ENCODE assay signal across 11 cellular contexts in genomic region chr10:79391231-79392019, GRCh38. TPM values are rescaled to one million over a fixed set of nuclear protein-coding genes. Genes with fewer than 3 reads are reported as not detected.
DNase-seq lines count a peak whose midpoint lies in the region; ATAC-seq and TF ChIP-seq lines count a peak whose summit lies in the region.
"Had no signal": no experiment of that assay in that cellular context is flagged by ENCODE, and none has a peak within 500 bp of the region (broad histone marks: within the 10 kb centered on the region; RNA-seq: fewer than 3 reads in every experiment).

No MANE protein-coding gene starts in this region.

- no peak overlapping the region for H3K9ac ChIP-seq in neural progenitor cell

- H3K27me3 ChIP-seq in esophagus muscularis mucosa (no peaks in the 10 kb centered on the region), neural progenitor cell (no peaks in the 10 kb centered on the region)

- peak overlapping the region; percentile 53 for H3K27ac Mint-ChIP-seq in neural progenitor cell
- H3K27ac Mint-ChIP-seq: activated naive CD4-positive, alpha-beta T cell treated with anti-CD3 and anti-CD28 coated beads, Interleukin-2, amount 50 U/mL, for 24 hours had no signal

- H3K9me3 ChIP-seq in esophagus muscularis mucosa, result no peaks in the 10 kb centered on the region
- no peaks in the 10 kb centered on the region for H3K9me3 ChIP-seq in neural progenitor cell (ENCODE audit: low read depth)

- DNase-seq in activated effector memory CD4-positive, alpha-beta T cell treated with anti-CD3 and anti-CD28 coated beads, Interleukin-2, amount 50 U/mL, for 16 hours, result peak; percentile 60
- DNase-seq in activated effector memory CD4-positive, alpha-beta T cell treated with Interleukin-2 at 50 U/mL for 16 hours, result no peak
- DNase-seq in esophagus muscularis mucosa (ENCODE audit: extremely low spot score) (no peak), neural progenitor cell (ENCODE audit: low spot score) (no peak), ureter (ENCODE audit: low spot score) (peak; percentile 59), LoVo (ENCODE audit: low spot score) (no peak)
- no peak for DNase-seq in stimulated activated CD4-positive, alpha-beta T cell treated with anti-CD3 and anti-CD28 coated beads, Interleukin-2, amount 100 ng/mL, for 48 hours
- DNase-seq: NCI-H226; stimulated activated CD8-positive, alpha-beta memory T cell treated with anti-CD3 and anti-CD28 coated beads, Interleukin-4, amount 100 ng/mL, for 48 hours had no signal

- no peaks in the 10 kb centered on the region for H4K20me1 ChIP-seq in neural progenitor cell (ENCODE audit: low read depth)

- WGBS in esophagus muscularis mucosa, result 67% methylated on average over 11 of the region's 12 CpGs

- no peaks in the 10 kb centered on the region for H3K27me3 Mint-ChIP-seq in neural progenitor cell (ENCODE audit: insufficient read depth, low read depth)
- H3K27me3 Mint-ChIP-seq: activated naive CD4-positive, alpha-beta T cell treated with anti-CD3 and anti-CD28 coated beads, Interleukin-2, amount 50 U/mL, for 24 hours had no signal

- no peaks in the 10 kb centered on the region for H3F3A ChIP-seq in neural progenitor cell (ENCODE audit: low read depth)

- no peak overlapping the region for H3K4me3 Mint-ChIP-seq in neural progenitor cell
- H3K4me3 Mint-ChIP-seq: activated naive CD4-positive, alpha-beta T cell treated with anti-CD3 and anti-CD28 coated beads, Interleukin-2, amount 50 U/mL, for 24 hours had no signal

- no peaks in the 10 kb centered on the region for H3K9me3 Mint-ChIP-seq in neural progenitor cell
- H3K9me3 Mint-ChIP-seq: activated naive CD4-positive, alpha-beta T cell treated with anti-CD3 and anti-CD28 coated beads, Interleukin-2, amount 50 U/mL, for 24 hours had no signal

- intact Hi-C loops in esophagus muscularis mucosa (cut with DNase I), result no loop called here

- H3K4me1 ChIP-seq in esophagus muscularis mucosa (peaks cover 0 to 85% (median 54%) of the 10 kb centered on the region in 4 donors), neural progenitor cell (no peaks in the 10 kb centered on the region)

- TF ChIP-seq POLR2A in esophagus muscularis mucosa (IDR thresholded peaks at IDR 0.05; ENCODE audit: low read depth), result no peak

- no peak overlapping the region for H3K4me3 ChIP-seq in esophagus muscularis mucosa
- H3K4me3 ChIP-seq in neural progenitor cell, result no peak overlapping the region

- TF ChIP-seq EP300 in esophagus muscularis mucosa (IDR thresholded peaks at IDR 0.05), result no peak

- H3K4me1 Mint-ChIP-seq in neural progenitor cell, result no peaks in the 10 kb centered on the region
- H3K4me1 Mint-ChIP-seq: activated naive CD4-positive, alpha-beta T cell treated with anti-CD3 and anti-CD28 coated beads, Interleukin-2, amount 50 U/mL, for 24 hours had no signal

- H3K27ac ChIP-seq in esophagus muscularis mucosa (replicated peaks in 1 of 4), result peak overlapping the region; percentile 50 to 91 (median 64)
- H3K27ac ChIP-seq in neural progenitor cell, result no peak overlapping the region

- TF ChIP-seq CTCF in esophagus muscularis mucosa (IDR thresholded peaks at IDR 0.05) (no peak), neural progenitor cell (IDR thresholded peaks at IDR 0.05) (no peak)

- peaks cover 0 to 61% (median 47%) of the 10 kb centered on the region in 4 donors for H3K36me3 ChIP-seq in esophagus muscularis mucosa
- H3K36me3 ChIP-seq in neural progenitor cell, result no peaks in the 10 kb centered on the region

- no peaks in the 10 kb centered on the region for H3K79me2 ChIP-seq in neural progenitor cell (ENCODE audit: low read depth)

- no peak overlapping the region for H2AFZ ChIP-seq in neural progenitor cell (replicated peaks)

- H3K36me3 Mint-ChIP-seq in neural progenitor cell, result peaks cover 2% of the 10 kb centered on the region
- H3K36me3 Mint-ChIP-seq: activated naive CD4-positive, alpha-beta T cell treated with anti-CD3 and anti-CD28 coated beads, Interleukin-2, amount 50 U/mL, for 24 hours had no signal

- H3K4me2 ChIP-seq in neural progenitor cell, result no peak overlapping the region

- ATAC-seq in HG02571 (IDR thresholded peaks at IDR 0.05; ENCODE audit: unreplicated experiment), result no peak

RNA-seq across cellular contexts. Expression of gene PPIF, which starts 44.2 kb away (rescaled TPM):
- total RNA-seq in esophagus muscularis mucosa, result 10 to 100 TPM; 19.5 to 42.2 (median 24.4) TPM
- total RNA-seq in neural progenitor cell (ENCODE audit: low replicate concordance), result 27.1 and 27.8 TPM in 2 replicates
- 108 TPM for total RNA-seq in ureter

RNA-seq across cellular contexts. Expression of gene ZCCHC24, which starts 54.0 kb away (rescaled TPM):
- total RNA-seq in esophagus muscularis mucosa (100 to 1,000 TPM; 100 to 156 (median 120) TPM), neural progenitor cell (ENCODE audit: low replicate concordance) (5.9 and 10.7 TPM in 2 replicates), ureter (33.9 TPM)

Comparison
In these comparisons a context has a peak if more than half of its experiments do, and no peak if none do; other contexts are left out.
1. DNase-seq: peak in activated effector memory CD4-positive, alpha-beta T cell treated with anti-CD3 and anti-CD28 coated beads, Interleukin-2, amount 50 U/mL, for 16 hours (single experiment) and ureter (single experiment); none in activated effector memory CD4-positive, alpha-beta T cell treated with Interleukin-2 at 50 U/mL for 16 hours (single experiment), esophagus muscularis mucosa (single experiment), neural progenitor cell (single experiment), stimulated activated CD4-positive, alpha-beta T cell treated with anti-CD3 and anti-CD28 coated beads, Interleukin-2, amount 100 ng/mL, for 48 hours (0 of 2) and LoVo (single experiment).